In genomic region chr7:155806096-155806871, GRCh38 we compare ENCODE assay signal across 11 cellular contexts. TPM values are rescaled to one million over a fixed set of nuclear protein-coding genes. Genes with fewer than 3 reads are reported as not detected.
DNase-seq lines count a peak whose midpoint lies in the region; ATAC-seq, FAIRE-seq and TF ChIP-seq lines count a peak whose summit lies in the region.
"Had no signal": no experiment of that assay in that cellular context is flagged by ENCODE, and none has a peak within 500 bp of the region (broad histone marks: within the 10 kb centered on the region; RNA-seq: fewer than 3 reads in every experiment).

No MANE protein-coding gene starts in this region.

- H3K56ac ChIP-seq in H9 (ENCODE audit: insufficient read length, low read depth, low read length) = no peak overlapping the region

- no peak overlapping the region for H3K18ac ChIP-seq in H9 (ENCODE audit: insufficient read length, low read depth, low read length)

- no peak overlapping the region for H2BK12ac ChIP-seq in H9 (ENCODE audit: insufficient read length, low read depth, low read length)

- H3K27ac ChIP-seq in H9 (ENCODE audit: insufficient read length, low read depth, low read length) (no peak overlapping the region), HepG2 (ENCODE audit: extremely low read length, insufficient read depth, low read length) (no peak overlapping the region)
- H3K27ac ChIP-seq: tibial artery had no signal

- no peak overlapping the region for H3K4me3 ChIP-seq in HepG2 (replicated peaks in 1 of 3; ENCODE audit: insufficient read depth in 1 of 3, low read depth in 2 of 3, low read length in 3 of 3)
- peak overlapping the region; percentile 63 for H3K4me3 ChIP-seq in skeletal muscle satellite cell (ENCODE audit: low read length)

- H4K5ac ChIP-seq in H9 (ENCODE audit: insufficient read length, low read depth, low read length) = no peak overlapping the region

- DNase-seq in H9 (peak; percentile 59), HepG2 (ENCODE audit: low spot score) (no peak), midbrain (lab: John Stamatoyannopoulos, UW) (no peak), anterior cingulate cortex (lab: John Stamatoyannopoulos, UW) (no peak), mucosa of gallbladder (ENCODE audit: low spot score) (no peak), epidermal melanocyte (ENCODE audit: insufficient read length, low spot score) (no peak)
- DNase-seq: activated naive CD4-positive, alpha-beta T cell; tibial artery had no signal

- CTCF ChIA-PET in HepG2 (lab: Yijun Ruan, JAX; ENCODE audit: low intra/inter-chr PET ratio, low total read pairs) = no interaction called here

- in situ Hi-C loops in HepG2 (cut with HindIII; ENCODE audit: extremely low pct_ligation_motif_present, low pct_unique_long_range_greater_than_20kb) = loop anchor here (25.0 kb wide), 1 partner anchor 831 kb away; the partner anchor contains the start of gene RNF32

- H2BK20ac ChIP-seq in H9 (ENCODE audit: low read depth, low read length, poor library complexity, severe bottlenecking) = no peak overlapping the region

- H3K4me1 ChIP-seq in H9 (ENCODE audit: insufficient read depth, low read length) (no peaks in the 10 kb centered on the region; the same call in 1 of the 2 replicates), HepG2 (ENCODE audit: insufficient read depth, low read length) (peaks cover 33% of the 10 kb centered on the region), skeletal muscle satellite cell (ENCODE audit: control insufficient read depth, insufficient read depth, low read length) (peaks cover 41% of the 10 kb centered on the region)

- H3K4me1 Mint-ChIP-seq in H9 (peaks cover 26 to 49% of the 10 kb centered on the region in 2 experiments), brain (peaks cover 45% of the 10 kb centered on the region)

- no TSS peak for BruUV-seq in HepG2 (replicated peaks; lab: Mats Ljungman, UMichigan)

- H2BK5ac ChIP-seq in H9 (ENCODE audit: insufficient read length, low read length) = no peak overlapping the region

- POLR2A ChIA-PET in HepG2 (lab: Yijun Ruan, JAX) = no interaction called here

- H4K8ac ChIP-seq in H9 (replicated peaks; ENCODE audit: insufficient read length, low read depth, low read length) = no peak overlapping the region

- ATAC-seq in HepG2 = no peak

- H3K9ac ChIP-seq in H9 (ENCODE audit: extremely low read depth, insufficient read length, low read length) (no peak overlapping the region), HepG2 (ENCODE audit: insufficient read depth, low read depth, low read length) (no peak overlapping the region), skeletal muscle satellite cell (ENCODE audit: low read depth, low read length) (no peak overlapping the region)

- H3K27me3 ChIP-seq in H9 (ENCODE audit: insufficient read depth, low read length) = peaks cover 77% of the 10 kb centered on the region
- peaks cover 2 to 16% of the 10 kb centered on the region in 2 experiments; a peak in 4 of 5 replicates for H3K27me3 ChIP-seq in HepG2 (ENCODE audit: control insufficient read depth in 1 of 2, insufficient read depth in 2 of 2, low read length in 2 of 2)
- peaks cover 79% of the 10 kb centered on the region for H3K27me3 ChIP-seq in skeletal muscle satellite cell (ENCODE audit: control insufficient read depth, insufficient read depth, low read length)

- H3K79me2 ChIP-seq in H9 (ENCODE audit: insufficient read depth, low read length) (no peaks in the 10 kb centered on the region), HepG2 (ENCODE audit: insufficient read depth, low read length) (no peaks in the 10 kb centered on the region)

- H4K20me1 ChIP-seq in H9 (ENCODE audit: control insufficient read depth, insufficient read depth, insufficient read length) (no peaks in the 10 kb centered on the region), HepG2 (ENCODE audit: insufficient read depth, low read length) (no peaks in the 10 kb centered on the region)

- H3K36me3 ChIP-seq in HepG2 (replicated peaks in 1 of 2; ENCODE audit: control insufficient read depth in 1 of 2, insufficient read depth in 2 of 2, low read length in 2 of 2) (no peaks in the 10 kb centered on the region), skeletal muscle satellite cell (ENCODE audit: insufficient read depth, low read length) (no peaks in the 10 kb centered on the region)
- H3K36me3 ChIP-seq: tibial artery had no signal

- H4K91ac ChIP-seq in H9 (ENCODE audit: insufficient read length, low read depth, low read length) = no peak overlapping the region

- peak; percentile 23; the same call in 1 of the 3 replicates for TF ChIP-seq CTCF in H9 (conservative IDR thresholded peaks at IDR 0.05)
- TF ChIP-seq CTCF in brain (conservative IDR thresholded peaks at IDR 0.05) = no peak
- no peak for TF ChIP-seq CTCF in HepG2 (CRISPR knock-in tag; IDR thresholded peaks at IDR 0.05)

- H3K9me3 Mint-ChIP-seq in H9 (peaks cover 2 to 8% of the 10 kb centered on the region in 2 experiments; a peak in 2 of 5 replicates), brain (peaks cover 0 to 3% (median 0%) of the 10 kb centered on the region in 5 experiments)
- H3K9me3 Mint-ChIP-seq: dendritic cell treated with granulocyte-macrophage colony-stimulating factor and Interleukin-4, amounts not matched to agents 40 ng/mL and 50 ng/mL, for 4 days had no signal

- H3K27ac Mint-ChIP-seq in H9 (peak overlapping the region in 1 of 3 experiments; percentile 27; a peak in 1 of 7 replicates), brain (no peak overlapping the region)
- H3K27ac Mint-ChIP-seq: dendritic cell treated with granulocyte-macrophage colony-stimulating factor and Interleukin-4, amounts not matched to agents 40 ng/mL and 50 ng/mL, for 4 days had no signal

- H3K4me2 ChIP-seq in H9 (ENCODE audit: insufficient read depth, insufficient read length, low read length) (no peak overlapping the region), HepG2 (ENCODE audit: low read depth, low read length) (no peak overlapping the region), skeletal muscle satellite cell (ENCODE audit: low read length) (peak overlapping the region; percentile 82)

- WGBS in H9 (ENCODE audit: extremely low coverage, insufficient read length, low lambda C conversion rate) = no CpG with 5 or more reads among the region's 47 CpGs
- WGBS in HepG2 (ENCODE audit: low lambda C conversion rate) = 98% methylated on average over 46 of the region's 47 CpGs

- peaks cover 90% of the 10 kb centered on the region for H3K27me3 Mint-ChIP-seq in H9 (ENCODE audit: low read depth)
- peaks cover 92% of the 10 kb centered on the region for H3K27me3 Mint-ChIP-seq in brain

- intact Hi-C loops in HepG2 (cut with micrococcal nuclease; ENCODE audit: unreplicated experiment) = no loop called here

- H2BK120ac ChIP-seq in H9 (ENCODE audit: low read depth, low read length, poor library complexity, severe bottlenecking) = no peak overlapping the region

- H3K4me3 Mint-ChIP-seq in H9 (peak overlapping the region in 1 of 2 experiments; percentile 71; a peak in 4 of 5 replicates), brain (peak overlapping the region; percentile 26 to 79 (median 66))

- no peaks in the 10 kb centered on the region for H3K79me1 ChIP-seq in H9 (ENCODE audit: insufficient read depth, low read depth, low read length, poor library complexity, severe bottlenecking)

- H3K36me3 Mint-ChIP-seq in H9 (ENCODE audit: insufficient read depth in 1 of 3, low read depth in 3 of 3) (peaks cover 0 to 3% (median 0%) of the 10 kb centered on the region in 3 experiments; a peak in 3 of 7 replicates), brain (no peaks in the 10 kb centered on the region)

- no peak for TF ChIP-seq RAD21 in HepG2 (CRISPR knock-in tag; IDR thresholded peaks at IDR 0.05)

- no peak overlapping the region for H3K23ac ChIP-seq in H9 (ENCODE audit: insufficient read length, low read depth, low read length)

- H2BK15ac ChIP-seq in H9 (ENCODE audit: low read depth, low read length) = no peak overlapping the region

- H3K9me3 ChIP-seq in H9 (ENCODE audit: control insufficient read depth, low read depth, low read length) (no peaks in the 10 kb centered on the region), HepG2 (ENCODE audit: low read length) (no peaks in the 10 kb centered on the region), skeletal muscle satellite cell (replicated peaks; ENCODE audit: low read length) (no peaks in the 10 kb centered on the region)
- H3K9me3 ChIP-seq: tibial artery had no signal

- no peak overlapping the region for H3K4ac ChIP-seq in H9 (ENCODE audit: low read depth, low read length)

- FAIRE-seq in HepG2 (lab: Jason Lieb, UNC) = no peak

- H2AK5ac ChIP-seq in H9 (ENCODE audit: insufficient read length, low read length) = no peak overlapping the region

- H3K23me2 ChIP-seq in H9 (ENCODE audit: insufficient read length, low read depth, low read length, poor library complexity, severe bottlenecking) = peaks cover 12% of the 10 kb centered on the region

- H3T11ph ChIP-seq in H9 (ENCODE audit: low read length) = no peak overlapping the region

- TF ChIP-seq EP300 in HepG2 (IDR thresholded peaks at IDR 0.05; ENCODE audit: low read depth in 2 of 2, low read length in 2 of 2) (no peak), HepG2 (CRISPR knock-in tag; IDR thresholded peaks at IDR 0.05; ENCODE audit: borderline replicate concordance) (no peak)

- no peak for TF ChIP-seq POLR2A in HepG2 (IDR thresholded peaks at IDR 0.05; ENCODE audit: insufficient read depth in 1 of 2, low read depth in 2 of 2, low read length in 2 of 2)

- no peak overlapping the region for H3K14ac ChIP-seq in H9 (ENCODE audit: insufficient read depth, low read length)

- H2AFZ ChIP-seq in H9 (ENCODE audit: low read length) (no peak overlapping the region), HepG2 (ENCODE audit: low read length) (no peak overlapping the region)

RNA-seq across cellular contexts. Expression of gene SHH, which starts 6.0 kb away (rescaled TPM):
- total RNA-seq in H9 (2021) = 0.07 and 0.09 TPM in 2 replicates
- polyA plus RNA-seq in brain (ENCODE audit: insufficient read depth, low read depth, low replicate concordance) = 0.15 TPM
- total RNA-seq in HepG2 (2016; rRNA removed; fragmentation: Illumina TruSeq; extraction: Trizol) = 1.7 and 1.9 TPM in 2 replicates
- total RNA-seq in HepG2 (2016; cell fraction: cytosol; rRNA removed; fragmentation: Illumina TruSeq; extraction: Trizol; ENCODE audit: low read depth) = 0.10 and 0.53 TPM in 2 replicates
- total RNA-seq in HepG2 (2016; cell fraction: insoluble cytoplasmic fraction; rRNA removed; fragmentation: Illumina TruSeq; extraction: Trizol) = 1.3 and 2.2 TPM in 2 replicates
- total RNA-seq in HepG2 (2016; cell fraction: membrane; rRNA removed; fragmentation: Illumina TruSeq; extraction: Trizol) = 0.80 and 1.6 TPM in 2 replicates
- total RNA-seq in HepG2 (2016; cell fraction: nucleus; rRNA removed; fragmentation: Illumina TruSeq; extraction: Trizol) = 1.3 TPM in 2 replicates
- 3.4 and 4.9 TPM in 2 replicates for polyA plus RNA-seq in HepG2 (2011; rRNA removed)
- polyA plus RNA-seq in HepG2 (2011; cell fraction: cytosol; rRNA removed) = 1.9 and 3.3 TPM in 2 replicates
- polyA plus RNA-seq in HepG2 (2011; cell fraction: nucleus; rRNA removed) = 12.2 and 16.4 TPM in 2 replicates
- polyA plus RNA-seq in HepG2 (2012) = 3.5 and 6.3 TPM in 2 replicates
- 0.17 TPM in 2 replicates for polyA plus RNA-seq in HepG2 (2016; cell fraction: cytosol; fragmentation: Illumina TruSeq; extraction: Trizol; ENCODE audit: low read depth)
- 1.8 and 2.1 TPM in 2 replicates for polyA plus RNA-seq in HepG2 (2016; cell fraction: insoluble cytoplasmic fraction; fragmentation: Illumina TruSeq; extraction: Trizol; ENCODE audit: low read depth)
- 0.12 and 0.47 TPM in 2 replicates for polyA plus RNA-seq in HepG2 (2016; cell fraction: membrane; fragmentation: Illumina TruSeq; extraction: Trizol; ENCODE audit: low read depth)
- polyA plus RNA-seq in HepG2 (2016; cell fraction: nucleus; fragmentation: Illumina TruSeq; extraction: Trizol; ENCODE audit: insufficient read depth, low read depth) = 3.9 and 4.1 TPM in 2 replicates
- 9.0 TPM in 1 of 2 replicates, not detected in the other for polyA minus RNA-seq in HepG2 (2011; rRNA and poly(A)+ RNA removed; ENCODE audit: low replicate concordance)
- polyA minus RNA-seq in HepG2 (2011; cell fraction: cytosol; rRNA and poly(A)+ RNA removed) = 4.0 and 5.5 TPM in 2 replicates
- 4.5 and 5.2 TPM in 2 replicates for polyA minus RNA-seq in HepG2 (2011; cell fraction: nucleus; rRNA and poly(A)+ RNA removed)
- total RNA-seq in skeletal muscle satellite cell (2012; rRNA removed) = not detected in 2 replicates
- 134 TPM for total RNA-seq in mucosa of gallbladder

Comparison
In these comparisons a context has a peak if more than half of its experiments do, and no peak if none do; other contexts are left out.
1. RNA of gene SHH, which starts 6.0 kb away (total RNA-seq): 134 TPM in mucosa of gallbladder (single experiment); 0.10 to 2.2 TPM in HepG2 and 0.07 to 0.09 TPM in H9; every median in the first group is over 10 times any median in the second.